In the genomic region with DNA sequence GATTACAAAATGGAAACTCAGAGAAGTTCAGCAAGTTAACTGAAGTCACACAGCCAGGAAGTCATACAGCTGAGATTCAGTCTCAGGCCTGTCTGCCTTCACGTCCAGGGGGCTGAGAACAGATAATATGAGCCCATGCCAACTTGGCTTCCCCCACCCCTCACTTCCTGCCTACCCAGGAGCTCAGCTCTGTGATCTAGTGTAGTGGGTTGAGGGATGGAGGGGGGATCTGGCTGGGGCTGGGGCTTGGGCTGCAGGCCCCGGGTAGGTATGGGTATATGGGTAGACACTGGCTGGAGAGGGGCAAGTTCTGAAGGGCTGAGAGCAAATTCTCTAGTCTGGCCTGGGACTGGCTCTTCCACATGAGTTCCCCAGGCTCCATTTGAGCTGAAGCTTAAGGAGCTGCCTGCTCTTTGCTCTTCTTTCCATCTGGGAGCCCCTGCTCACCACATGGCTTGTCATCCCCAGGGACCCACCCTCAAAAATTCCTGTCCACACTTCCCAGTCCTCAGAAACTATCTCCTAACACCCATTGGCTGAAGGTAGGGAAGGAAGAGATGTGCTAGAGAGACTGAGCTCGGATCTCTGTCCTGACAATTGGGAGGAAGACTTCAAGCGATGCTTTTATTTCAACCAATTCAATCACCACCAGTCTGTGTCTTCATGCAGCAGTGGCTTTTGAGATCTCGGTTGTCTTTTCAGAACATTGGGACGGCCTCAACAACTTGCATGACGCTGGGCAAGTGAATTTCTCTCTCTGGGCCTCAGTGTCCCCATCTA, we compare ENCODE assay signal across 1 cellular context.
TF ChIP-seq lines count a peak whose summit lies in the region.

No MANE protein-coding gene starts in this region.

TF ChIP-seq in HepG2, 621 proteins besides CTCF, POLR2A, EP300 and RAD21 (continued from another document):
- TF ChIP-seq ZGPAT (CRISPR knock-in tag; IDR thresholded peaks at IDR 0.05) (no peak), ZNF768 (CRISPR knock-in tag; IDR thresholded peaks at IDR 0.05) (peak; percentile 14; the same call in 1 of the 2 replicates), ZNF619 (CRISPR knock-in tag; IDR thresholded peaks at IDR 0.05) (no peak), POGK (CRISPR knock-in tag; conservative IDR thresholded peaks at IDR 0.05) (no peak)
